20 cellular contexts compared by ENCODE assay signal in genomic region chr9:27925815-27926214, GRCh38.
"Had no signal": no experiment of that assay in that cellular context is flagged by ENCODE, and none has a peak within 500 bp of the region (broad histone marks: within the 10 kb centered on the region; RNA-seq: fewer than 3 reads in every experiment).

No MANE protein-coding gene starts in this region.

- H3K36me3 ChIP-seq: esophagus squamous epithelium had no signal

- H3K36me3 Mint-ChIP-seq: activated naive CD8-positive, alpha-beta T cell treated with anti-CD3 and anti-CD28 coated beads for 36 hours; memory B cell; naive thymus-derived CD4-positive, alpha-beta T cell; stimulated activated memory B cell treated with anti-CD40 and anti-IgM and Interleukin-4, amounts not matched to agents 10 μg/mL and 1 μg/mL and 100 μg/mL, for 72 hours had no signal

- H3K4me3 ChIP-seq: body of pancreas, coronary artery, esophagus squamous epithelium, mucosa of descending colon had no signal

- H3K4me1 ChIP-seq: body of pancreas, esophagus squamous epithelium had no signal

- H3K27ac Mint-ChIP-seq: activated CD4-positive, alpha-beta T cell treated with anti-CD3 and anti-CD28 coated beads, Interleukin-2, amount 10 ng/mL, durations not matched to agents 24 days and 14 days; activated CD8-positive, alpha-beta T cell treated with anti-CD3 and anti-CD28 coated beads, Interleukin-2, amount 10 ng/mL, durations not matched to agents 7 days and 5 days; activated naive CD8-positive, alpha-beta T cell treated with anti-CD3 and anti-CD28 coated beads for 36 hours; memory B cell; naive thymus-derived CD4-positive, alpha-beta T cell; stimulated activated memory B cell treated with anti-CD40 and anti-IgM and Interleukin-4, amounts not matched to agents 10 μg/mL and 1 μg/mL and 100 μg/mL, for 72 hours had no signal

- H3K9me3 Mint-ChIP-seq: activated CD4-positive, alpha-beta T cell treated with anti-CD3 and anti-CD28 coated beads, Interleukin-2, amount 10 ng/mL, durations not matched to agents 24 days and 14 days; activated naive CD8-positive, alpha-beta T cell treated with anti-CD3 and anti-CD28 coated beads for 36 hours; memory B cell; stimulated activated memory B cell treated with anti-CD40 and anti-IgM and Interleukin-4, amounts not matched to agents 10 μg/mL and 1 μg/mL and 100 μg/mL, for 72 hours had no signal

- H3K27me3 ChIP-seq: body of pancreas, esophagus squamous epithelium had no signal

- H3K27ac ChIP-seq: body of pancreas, coronary artery, esophagus squamous epithelium had no signal

- ATAC-seq: activated CD8-positive, alpha-beta T cell treated with anti-CD3 and anti-CD28 coated beads, Interleukin-2, amount 10 ng/mL, durations not matched to agents 7 days and 5 days; body of pancreas; left ventricle myocardium superior; mucosa of descending colon; naive thymus-derived CD4-positive, alpha-beta T cell; stimulated activated memory B cell treated with anti-CD40 and anti-IgM and Interleukin-4, amounts not matched to agents 10 μg/mL and 1 μg/mL and 100 μg/mL, for 72 hours had no signal

- DNase-seq: activated CD4-positive, alpha-beta T cell treated with anti-CD3 and anti-CD28 coated beads, Interleukin-2, amount 10 ng/mL, durations not matched to agents 24 days and 14 days; activated CD4-positive, CD25-positive, alpha-beta regulatory T cell; activated CD8-positive, alpha-beta memory T cell treated with anti-CD3 and anti-CD28 coated beads, Interleukin-2, amount 50 U/mL, for 4 hours; activated CD8-positive, alpha-beta T cell treated with anti-CD3 and anti-CD28 coated beads, Interleukin-2, amount 10 ng/mL, durations not matched to agents 7 days and 5 days; activated gamma-delta T cell; activated naive CD8-positive, alpha-beta T cell treated with anti-CD3 and anti-CD28 coated beads for 36 hours; activated T-cell treated with anti-CD3 and anti-CD28 coated beads, Interleukin-2, amount 50 U/mL, for 48 hours; amygdala; body of pancreas; central memory CD4-positive, alpha-beta T cell; esophagus squamous epithelium; hippocampal formation; left ventricle myocardium superior; mucosa of descending colon; naive thymus-derived CD4-positive, alpha-beta T cell; posterior cingulate gyrus; retina had no signal

- H3K9me3 ChIP-seq: body of pancreas, esophagus squamous epithelium, mucosa of descending colon had no signal
